9 cellular contexts compared by ENCODE assay signal in genomic region chr9:33374634-33375237, GRCh38. TPM values are rescaled to one million over a fixed set of nuclear protein-coding genes. Genes with fewer than 3 reads are reported as not detected.
DNase-seq lines count a peak whose midpoint lies in the region; ATAC-seq and TF ChIP-seq lines count a peak whose summit lies in the region.
"Had no signal": no experiment of that assay in that cellular context is flagged by ENCODE, and none has a peak within 500 bp of the region (broad histone marks: within the 10 kb centered on the region; RNA-seq: fewer than 3 reads in every experiment).

No MANE protein-coding gene starts in this region.

- peak; percentile 32 to 72 (median 45) for DNase-seq in CD8-positive, alpha-beta memory T cell
- DNase-seq in NCI-H1092 (lab: John Stamatoyannopoulos, UW) = peak; percentile 54
- peak; percentile 7 for DNase-seq in T1000 (lab: John Stamatoyannopoulos, UW)
- DNase-seq in astrocyte of the hippocampus (ENCODE audit: low read depth, low spot score) = peak; percentile 86
- peak; percentile 60 to 80 for DNase-seq in hippocampal formation (lab: John Stamatoyannopoulos, UW)
- peak; percentile 53 to 70 for DNase-seq in gastrocnemius medialis

- peak; percentile 78 to 85 (median 81) for TF ChIP-seq CTCF in gastrocnemius medialis (IDR thresholded peaks at IDR 0.05 in 4 of 5, conservative IDR thresholded peaks at IDR 0.05 in 1 of 5)

- no peak overlapping the region for H3K4me3 ChIP-seq in CD8-positive, alpha-beta memory T cell (ENCODE audit: low read length)
- H3K4me3 ChIP-seq in gastrocnemius medialis = peak overlapping the region in 3 of 4 donors; percentile 12 to 26 (median 26)

- peaks cover 0 to 2% of the 10 kb centered on the region in 2 donors for H3K27me3 Mint-ChIP-seq in CD8-positive, alpha-beta memory T cell

- H3K36me3 ChIP-seq in CD8-positive, alpha-beta memory T cell (ENCODE audit: insufficient read depth, low read length) = peaks cover 17% of the 10 kb centered on the region
- peaks cover 6 to 21% of the 10 kb centered on the region in 2 donors for H3K36me3 ChIP-seq in gastrocnemius medialis

- H3K4me1 Mint-ChIP-seq in CD8-positive, alpha-beta memory T cell = peaks cover 5 to 7% (median 7%) of the 10 kb centered on the region in 3 donors

- peaks cover 0 to 34% (median 9%) of the 10 kb centered on the region in 3 donors for H3K36me3 Mint-ChIP-seq in CD8-positive, alpha-beta memory T cell

- intact Hi-C loops in gastrocnemius medialis (cut with DNase I; ENCODE audit: low total_unique reads) = loop anchor here (1.0 to 5.0 kb wide), 3 partner anchors 40 to 92 kb away; no protein-coding TSS in a partner anchor

- no peak overlapping the region for H3K27ac ChIP-seq in CD8-positive, alpha-beta memory T cell (ENCODE audit: low read depth, low read length)
- peak overlapping the region; percentile 54 to 73 (median 64) for H3K27ac ChIP-seq in gastrocnemius medialis

- in situ Hi-C loops in gastrocnemius medialis (cut with MboI; ENCODE audit: low sequenced_read_pairs in 4 of 4) = loop anchor here in 1 of 4 donors (5.0 to 10.0 kb wide), 2 partner anchors 43 to 90 kb away; no protein-coding TSS in a partner anchor

- no peaks in the 10 kb centered on the region for H3K9me3 Mint-ChIP-seq in CD8-positive, alpha-beta memory T cell

- CTCF ChIA-PET in CD8-positive, alpha-beta memory T cell (lab: Charles Lee) = interaction anchor here (0.6 to 4.8 kb wide), 25 partner anchors 8 to 347 kb away, joined by 3 to 62 read pairs (median 4); partner anchors contain the start of gene NOL6

- H3K27me3 ChIP-seq in CD8-positive, alpha-beta memory T cell (ENCODE audit: insufficient read depth, low read length, poor library complexity, severe bottlenecking) = no peaks in the 10 kb centered on the region
- no peaks in the 10 kb centered on the region for H3K27me3 ChIP-seq in gastrocnemius medialis

- H3K4me1 ChIP-seq in CD8-positive, alpha-beta memory T cell (ENCODE audit: insufficient read depth, low read length) = no peaks in the 10 kb centered on the region
- H3K4me1 ChIP-seq in gastrocnemius medialis = peaks cover 17 to 26% of the 10 kb centered on the region in 2 donors

- no peak for TF ChIP-seq POLR2A in gastrocnemius medialis (IDR thresholded peaks at IDR 0.05)

- H3K27ac Mint-ChIP-seq in CD8-positive, alpha-beta memory T cell = peak overlapping the region in 2 of 8 donors; percentile 39 to 79

- POLR2A ChIA-PET in CD8-positive, alpha-beta memory T cell (lab: Charles Lee) = interaction anchor here (0.9 kb wide), 1 partner anchor 72 kb away, joined by 3 read pairs; the partner anchor contains the start of gene AQP3

- H3K9me3 ChIP-seq in CD8-positive, alpha-beta memory T cell (ENCODE audit: low read length) = no peaks in the 10 kb centered on the region
- no peaks in the 10 kb centered on the region for H3K9me3 ChIP-seq in gastrocnemius medialis

- peak; percentile 60 for ATAC-seq in GM21619 (IDR thresholded peaks at IDR 0.05; ENCODE audit: unreplicated experiment)
- peak; percentile 78 to 83 for ATAC-seq in gastrocnemius medialis
- ATAC-seq in GM19023 (IDR thresholded peaks at IDR 0.05; ENCODE audit: unreplicated experiment) = no peak

- no peak overlapping the region for H3K4me3 Mint-ChIP-seq in CD8-positive, alpha-beta memory T cell

RNA-seq across cellular contexts. Expression of gene AQP7, which starts 27.6 kb away (rescaled TPM):
- not detected for total RNA-seq in CD8-positive, alpha-beta memory T cell
- not detected for polyA plus RNA-seq in CD8-positive, alpha-beta memory T cell
- 10 to 100 TPM in 1 of 4 donors, 1 to 10 TPM in 3; 2.1 to 10.7 (median 4.1) TPM for total RNA-seq in gastrocnemius medialis
- total RNA-seq: activated CD8-positive, alpha-beta memory T cell treated with anti-CD3 and anti-CD28 coated beads for 36 hours had no signal

Comparison
In these comparisons a context has a peak if more than half of its experiments do, and no peak if none do; other contexts are left out.
1. DNase-seq: peak in every context shown above with its lines; median percentile 86 in astrocyte of the hippocampus; 70 in hippocampal formation; 62 in gastrocnemius medialis; 54 in NCI-H1092; 45 in CD8-positive, alpha-beta memory T cell; 7 in T1000.